Comparison of ENCODE assay signal across 8 cellular contexts in genomic region chr10:118106426-118106825, GRCh38. TPM values are rescaled to one million over a fixed set of nuclear protein-coding genes. Genes with fewer than 3 reads are reported as not detected.
DNase-seq lines count a peak whose midpoint lies in the region; TF ChIP-seq lines count a peak whose summit lies in the region.

No MANE protein-coding gene starts in this region.

- H3K4me3 ChIP-seq in NB4 (ENCODE audit: low read depth, low read length) (no peak overlapping the region), epithelial cell of esophagus (ENCODE audit: low read length) (no peak overlapping the region)

- TF ChIP-seq POLR2A in NB4 (IDR thresholded peaks at IDR 0.05; ENCODE audit: extremely low read depth, insufficient read length): no peak

- DNase-seq in NCI-H748 (lab: John Stamatoyannopoulos, UW; ENCODE audit: unreplicated experiment): peak; percentile 30
- DNase-seq in NCI-H748 treated with DMSO at 0.1 percent for 48 hours (lab: John Stamatoyannopoulos, UW): no peak
- DNase-seq in NB4 (ENCODE audit: low read depth): peak; percentile 51
- peak; percentile 43 for DNase-seq in epithelial cell of esophagus (ENCODE audit: low read depth)
- peak; percentile 18 for DNase-seq in retina
- no peak for DNase-seq in occipital lobe (lab: John Stamatoyannopoulos, UW)
- DNase-seq in NCI-H1092 (lab: John Stamatoyannopoulos, UW): no peak
- no peak for DNase-seq in T-helper 1 cell

- TF ChIP-seq CTCF in NB4 (IDR thresholded peaks at IDR 0.05; ENCODE audit: low read depth, low read length) (peak; percentile 35), epithelial cell of esophagus (IDR thresholded peaks at IDR 0.05; ENCODE audit: insufficient read depth, low read depth, low read length, missing control alignments) (peak; percentile 49)

RNA-seq across cellular contexts. Expression of gene RAB11FIP2, which starts 59.7 kb away (rescaled TPM):
- total RNA-seq in occipital lobe: 60.5 TPM

Comparison
In these comparisons a context has a peak if more than half of its experiments do, and no peak if none do; other contexts are left out.
1. DNase-seq: peak in NCI-H748 (single experiment), NB4 (single experiment), epithelial cell of esophagus (single experiment) and retina (single experiment); none in NCI-H748 treated with DMSO at 0.1 percent for 48 hours (single experiment), occipital lobe (single experiment), NCI-H1092 (single experiment) and T-helper 1 cell (0 of 5).